Comparison of ENCODE assay signal across 20 cellular contexts in genomic region chr18:70188113-70188512, GRCh38.
"Had no signal": no experiment of that assay in that cellular context is flagged by ENCODE, and none has a peak within 500 bp of the region (broad histone marks: within the 10 kb centered on the region; RNA-seq: fewer than 3 reads in every experiment).

No MANE protein-coding gene starts in this region.

- H3K4me3 ChIP-seq: heart right ventricle, left lung, lung, thoracic aorta, vagina had no signal

- H3K27ac ChIP-seq: heart right ventricle, left lung, thoracic aorta, vagina had no signal

- H3K9me3 Mint-ChIP-seq: activated naive CD4-positive, alpha-beta T cell treated with anti-CD3 and anti-CD28 coated beads for 36 hours; activated naive CD8-positive, alpha-beta T cell treated with anti-CD3 and anti-CD28 coated beads, Interleukin-2, amount 10 ng/mL, durations not matched to agents 7 days and 5 days had no signal

- H3K4me3 Mint-ChIP-seq: activated naive CD4-positive, alpha-beta T cell treated with anti-CD3 and anti-CD28 coated beads for 36 hours; activated naive CD8-positive, alpha-beta T cell treated with anti-CD3 and anti-CD28 coated beads, Interleukin-2, amount 10 ng/mL, durations not matched to agents 7 days and 5 days; naive thymus-derived CD4-positive, alpha-beta T cell; neural crest cell; T-helper 17 cell; type B pancreatic cell had no signal

- H3K27ac Mint-ChIP-seq: activated naive CD4-positive, alpha-beta T cell treated with anti-CD3 and anti-CD28 coated beads for 36 hours; activated naive CD8-positive, alpha-beta T cell treated with anti-CD3 and anti-CD28 coated beads, Interleukin-2, amount 10 ng/mL, durations not matched to agents 7 days and 5 days; progenitor cell of endocrine pancreas; type B pancreatic cell had no signal

- H3K27me3 Mint-ChIP-seq: activated naive CD8-positive, alpha-beta T cell treated with anti-CD3 and anti-CD28 coated beads, Interleukin-2, amount 10 ng/mL, durations not matched to agents 7 days and 5 days; naive thymus-derived CD4-positive, alpha-beta T cell; progenitor cell of endocrine pancreas; T-helper 17 cell; type B pancreatic cell had no signal

- H3K4me1 Mint-ChIP-seq: neural crest cell had no signal

- H3K9me3 ChIP-seq: heart right ventricle, left lung, thoracic aorta, vagina had no signal

- H3K4me1 ChIP-seq: heart right ventricle, left lung, vagina had no signal

- DNase-seq: activated CD4-positive, alpha-beta T cell treated with anti-CD3 and anti-CD28 coated beads for 4 hours; activated CD4-positive, alpha-beta T cell treated with anti-CD3 and anti-CD28 coated beads, Interleukin-2, amount 50 U/mL, for 48 hours; activated CD4-positive, CD25-positive, alpha-beta regulatory T cell; activated naive CD4-positive, alpha-beta T cell treated with anti-CD3 and anti-CD28 coated beads for 36 hours; activated naive CD8-positive, alpha-beta T cell treated with anti-CD3 and anti-CD28 coated beads, Interleukin-2, amount 10 ng/mL, durations not matched to agents 7 days and 5 days; activated T-cell treated with anti-CD3 and anti-CD28 coated beads, Interleukin-2, amount 50 U/mL, for 48 hours; caudate nucleus; effector memory CD4-positive, alpha-beta T cell; heart right ventricle; left lung; naive thymus-derived CD4-positive, alpha-beta T cell; stimulated activated CD4-positive, alpha-beta T cell treated with anti-CD3 and anti-CD28 coated beads, Interleukin-4, amount 100 ng/mL, for 24 hours; stimulated activated naive CD4-positive, alpha-beta T cell treated with Interleukin-2 at 50 U/mL for 16 hours; T-helper 17 cell had no signal

- ATAC-seq: heart right ventricle; left lung; naive thymus-derived CD4-positive, alpha-beta T cell; T-helper 17 cell had no signal

- H3K27me3 ChIP-seq: heart right ventricle, left lung, vagina had no signal
